In genomic region chr17:7222093-7222971, GRCh38 we compare ENCODE assay signal across 13 cellular contexts. TPM values are rescaled to one million over a fixed set of nuclear protein-coding genes. Genes with fewer than 3 reads are reported as not detected.
A peak's percentile ranks its signal among the peaks of the same experiment; 100 is the strongest.
DNase-seq lines count a peak whose midpoint lies in the region; ATAC-seq and TF ChIP-seq lines count a peak whose summit lies in the region.
"Had no signal": no experiment of that assay in that cellular context is flagged by ENCODE, and none has a peak within 500 bp of the region (broad histone marks: within the 10 kb centered on the region; RNA-seq: fewer than 3 reads in every experiment).

No MANE protein-coding gene starts in this region.

- no peak for TF ChIP-seq POLR2A in vagina (IDR thresholded peaks at IDR 0.05)

- H3K36me3 Mint-ChIP-seq in activated CD8-positive, alpha-beta memory T cell treated with anti-CD3 and anti-CD28 coated beads, Interleukin-2, amount 10 ng/mL, durations not matched to agents 7 days and 5 days: peaks cover 12% of the 10 kb centered on the region

- intact Hi-C loops in vagina (cut with DNase I): no loop called here

- 93% methylated on average over 15 of the region's 15 CpGs for WGBS in smooth muscle cell (ENCODE audit: low lambda C conversion rate)

- no peaks in the 10 kb centered on the region for H3K9me3 ChIP-seq in smooth muscle cell (replicated peaks; ENCODE audit: low read depth)
- H3K9me3 ChIP-seq in vagina: no peaks in the 10 kb centered on the region
- H3K9me3 ChIP-seq: upper lobe of right lung had no signal

- H3K4me1 ChIP-seq in smooth muscle cell (ENCODE audit: low read depth) (peaks cover 25% of the 10 kb centered on the region), vagina (peaks cover 49% of the 10 kb centered on the region)

- no peak overlapping the region for H3K9ac ChIP-seq in smooth muscle cell (ENCODE audit: low read depth)

- peaks cover 59% of the 10 kb centered on the region for H4K20me1 ChIP-seq in smooth muscle cell (ENCODE audit: low read depth)

- H3F3A ChIP-seq in smooth muscle cell (ENCODE audit: low read depth): peaks cover 13% of the 10 kb centered on the region

- H3K4me3 ChIP-seq in smooth muscle cell (no peak overlapping the region), vagina (no peak overlapping the region)
- H3K4me3 ChIP-seq: skin epidermis, upper lobe of right lung had no signal

- H3K27me3 Mint-ChIP-seq in activated CD8-positive, alpha-beta memory T cell treated with anti-CD3 and anti-CD28 coated beads, Interleukin-2, amount 10 ng/mL, durations not matched to agents 7 days and 5 days: no peaks in the 10 kb centered on the region

- H2AFZ ChIP-seq in smooth muscle cell (ENCODE audit: low read depth): no peak overlapping the region

- no peaks in the 10 kb centered on the region for H3K27me3 ChIP-seq in smooth muscle cell (ENCODE audit: low read depth)
- H3K27me3 ChIP-seq in vagina: no peaks in the 10 kb centered on the region
- H3K27me3 ChIP-seq: brain microvascular endothelial cell, upper lobe of right lung had no signal

- no peak for ATAC-seq in activated CD8-positive, alpha-beta memory T cell treated with anti-CD3 and anti-CD28 coated beads, Interleukin-2, amount 10 ng/mL, durations not matched to agents 7 days and 5 days
- ATAC-seq: upper lobe of right lung had no signal

- no peak for DNase-seq in activated CD8-positive, alpha-beta memory T cell treated with anti-CD3 and anti-CD28 coated beads, Interleukin-2, amount 10 ng/mL, durations not matched to agents 7 days and 5 days
- no peak for DNase-seq in activated CD8-positive, alpha-beta memory T cell treated with anti-CD3 and anti-CD28 coated beads for 24 hours
- no peak for DNase-seq in epithelial cell of prostate (ENCODE audit: low read depth, low spot score)
- no peak for DNase-seq in smooth muscle cell (lab: John Stamatoyannopoulos, UW; ENCODE audit: unreplicated experiment)
- DNase-seq in iPS-NIHi11 (ENCODE audit: low spot score): no peak
- no peak for DNase-seq in islet precursor cell
- DNase-seq in vagina (ENCODE audit: extremely low spot score in 2 of 2): no peak
- DNase-seq: brain microvascular endothelial cell, NCI-H446, upper lobe of right lung had no signal

- H3K36me3 ChIP-seq in smooth muscle cell (ENCODE audit: low read depth): no peaks in the 10 kb centered on the region
- H3K36me3 ChIP-seq in vagina: peaks cover 0 to 47% of the 10 kb centered on the region in 2 donors

- H3K27ac ChIP-seq in epithelial cell of prostate (peak overlapping the region; percentile 98), smooth muscle cell (ENCODE audit: low read depth) (peak overlapping the region; percentile 19), vagina (no peak overlapping the region)
- H3K27ac ChIP-seq: brain microvascular endothelial cell, HL-60 had no signal

- no peak overlapping the region for H3K4me3 Mint-ChIP-seq in activated CD8-positive, alpha-beta memory T cell treated with anti-CD3 and anti-CD28 coated beads, Interleukin-2, amount 10 ng/mL, durations not matched to agents 7 days and 5 days

- CTCF ChIA-PET in activated CD8-positive, alpha-beta memory T cell treated with anti-CD3 and anti-CD28 coated beads, Interleukin-2, amount 10 ng/mL, durations not matched to agents 7 days and 5 days (lab: Charles Lee): interaction anchor here (0.9 to 4.1 kb wide), 5 partner anchors 10 to 74 kb away, joined by 3 to 42 read pairs (median 5); partner anchors contain the start of genes CLDN7 and PHF23

- TF ChIP-seq CTCF in smooth muscle cell (IDR thresholded peaks at IDR 0.05; ENCODE audit: borderline replicate concordance, insufficient read depth, poor library complexity, severe bottlenecking) (no peak), vagina (IDR thresholded peaks at IDR 0.05) (no peak)

- peak overlapping the region; percentile 91 for H3K27ac Mint-ChIP-seq in activated CD8-positive, alpha-beta memory T cell treated with anti-CD3 and anti-CD28 coated beads, Interleukin-2, amount 10 ng/mL, durations not matched to agents 7 days and 5 days

- no peaks in the 10 kb centered on the region for H3K9me3 Mint-ChIP-seq in activated CD8-positive, alpha-beta memory T cell treated with anti-CD3 and anti-CD28 coated beads, Interleukin-2, amount 10 ng/mL, durations not matched to agents 7 days and 5 days (ENCODE audit: low read depth)

- H3K79me2 ChIP-seq in smooth muscle cell (ENCODE audit: low read depth): peaks cover 5% of the 10 kb centered on the region

- H3K4me2 ChIP-seq in smooth muscle cell: no peak overlapping the region

- H3K4me1 Mint-ChIP-seq in activated CD8-positive, alpha-beta memory T cell treated with anti-CD3 and anti-CD28 coated beads, Interleukin-2, amount 10 ng/mL, durations not matched to agents 7 days and 5 days: peaks cover 32% of the 10 kb centered on the region

TF ChIP-seq in PFSK-1, 5 proteins besides CTCF, POLR2A, EP300 and RAD21:
- TF ChIP-seq REST (IDR thresholded peaks at IDR 0.05; ENCODE audit: insufficient read depth in 1 of 2, low read depth in 2 of 2, low read length in 2 of 2) (no peak), FOXP2 (optimal IDR thresholded peaks at IDR 0.05; ENCODE audit: borderline replicate concordance, extremely low read depth, extremely low read length, insufficient read depth) (no peak), SIN3A (IDR thresholded peaks at IDR 0.05; ENCODE audit: borderline replicate concordance, insufficient read depth, low read length) (no peak), POLR2AphosphoS5 (IDR thresholded peaks at IDR 0.05; ENCODE audit: low read depth, low read length) (peak; percentile 66), TAF1 (IDR thresholded peaks at IDR 0.05; ENCODE audit: borderline replicate concordance, insufficient read depth, low read length) (no peak)
TF ChIP-seq in PFSK-1: peak in this region for 1.

RNA-seq across cellular contexts. Expression of gene ACADVL, which starts 2.6 kb away (rescaled TPM):
- total RNA-seq in activated CD8-positive, alpha-beta memory T cell treated with anti-CD3 and anti-CD28 coated beads, Interleukin-2, amount 10 ng/mL, durations not matched to agents 7 days and 5 days: 100 to 1,000 TPM; 411 to 423 TPM
- polyA plus RNA-seq in PFSK-1 (2012; ENCODE audit: insufficient read length, low read depth): 730 TPM
- total RNA-seq in smooth muscle cell: 136 and 185 TPM in 2 replicates
- polyA plus RNA-seq in smooth muscle cell: 331 and 541 TPM in 2 replicates
- 957 TPM for total RNA-seq in vagina

RNA-seq across cellular contexts. Expression of gene DLG4, which starts 2.7 kb away (rescaled TPM):
- total RNA-seq in activated CD8-positive, alpha-beta memory T cell treated with anti-CD3 and anti-CD28 coated beads, Interleukin-2, amount 10 ng/mL, durations not matched to agents 7 days and 5 days: 1 to 10 TPM; 4.9 to 5.3 TPM
- 48.4 TPM for polyA plus RNA-seq in PFSK-1 (2012; ENCODE audit: insufficient read length, low read depth)
- total RNA-seq in smooth muscle cell: 9.4 and 12.3 TPM in 2 replicates
- polyA plus RNA-seq in smooth muscle cell: 2.3 and 4.2 TPM in 2 replicates
- 23.3 TPM for total RNA-seq in vagina

RNA-seq across cellular contexts. Expression of gene DVL2, which starts 12.0 kb away (rescaled TPM):
- 10 to 100 TPM; 52.7 to 62.0 TPM for total RNA-seq in activated CD8-positive, alpha-beta memory T cell treated with anti-CD3 and anti-CD28 coated beads, Interleukin-2, amount 10 ng/mL, durations not matched to agents 7 days and 5 days
- 118 TPM for polyA plus RNA-seq in PFSK-1 (2012; ENCODE audit: insufficient read length, low read depth)
- total RNA-seq in smooth muscle cell (26.1 and 31.8 TPM in 2 replicates), vagina (53.0 TPM)
- 46.7 and 49.6 TPM in 2 replicates for polyA plus RNA-seq in smooth muscle cell

RNA-seq across cellular contexts. Expression of gene PHF23, which starts 16.9 kb away (rescaled TPM):
- total RNA-seq in activated CD8-positive, alpha-beta memory T cell treated with anti-CD3 and anti-CD28 coated beads, Interleukin-2, amount 10 ng/mL, durations not matched to agents 7 days and 5 days: 10 to 100 TPM; 42.1 to 53.2 TPM
- 86.0 TPM for polyA plus RNA-seq in PFSK-1 (2012; ENCODE audit: insufficient read length, low read depth)
- total RNA-seq in smooth muscle cell (41.6 and 48.5 TPM in 2 replicates), vagina (24.8 TPM)
- 33.8 and 46.5 TPM in 2 replicates for polyA plus RNA-seq in smooth muscle cell

RNA-seq across cellular contexts. Expression of gene GABARAP, which starts 19.9 kb away (rescaled TPM):
- 100 to 1,000 TPM; 207 to 231 TPM for total RNA-seq in activated CD8-positive, alpha-beta memory T cell treated with anti-CD3 and anti-CD28 coated beads, Interleukin-2, amount 10 ng/mL, durations not matched to agents 7 days and 5 days
- 175 TPM for polyA plus RNA-seq in PFSK-1 (2012; ENCODE audit: insufficient read length, low read depth)
- total RNA-seq in smooth muscle cell: 305 and 363 TPM in 2 replicates
- polyA plus RNA-seq in smooth muscle cell: 725 and 735 TPM in 2 replicates
- total RNA-seq in vagina: 395 TPM
